Comparison of ENCODE assay signal across 23 cellular contexts in the genomic region with DNA sequence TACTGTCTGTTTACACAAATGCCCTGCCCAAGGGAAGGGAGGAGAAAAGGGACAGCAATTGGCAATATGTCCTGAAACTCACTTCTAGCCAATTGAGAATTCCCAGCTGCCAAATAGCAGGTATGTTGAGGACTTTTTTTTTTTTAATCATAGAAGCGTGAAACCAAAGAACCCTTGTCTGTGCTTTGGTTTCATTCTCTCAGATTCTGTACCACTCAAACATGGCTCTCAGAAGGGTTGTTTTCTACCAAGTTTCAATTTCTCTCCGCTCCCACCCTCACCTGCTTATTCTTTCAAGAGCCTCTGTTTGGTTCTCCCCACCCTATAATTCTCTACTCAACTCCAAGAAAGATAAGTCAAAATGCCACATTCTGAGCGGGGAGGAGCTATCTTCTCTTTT. TPM values are rescaled to one million over a fixed set of nuclear protein-coding genes. Genes with fewer than 3 reads are reported as not detected.
DNase-seq lines count a peak whose midpoint lies in the region; ATAC-seq, FAIRE-seq and TF ChIP-seq lines count a peak whose summit lies in the region.
"Had no signal": no experiment of that assay in that cellular context is flagged by ENCODE, and none has a peak within 500 bp of the region (broad histone marks: within the 10 kb centered on the region; RNA-seq: fewer than 3 reads in every experiment).

No MANE protein-coding gene starts in this region.

- H3K9me3 Mint-ChIP-seq in endodermal cell: no peaks in the 10 kb centered on the region
- H3K9me3 Mint-ChIP-seq: HFFc6 had no signal

- H3K9ac ChIP-seq in KMS-11 (no peak overlapping the region), keratinocyte (ENCODE audit: control insufficient read depth, extremely low read depth, insufficient read depth, low read length) (no peak overlapping the region), endodermal cell (ENCODE audit: extremely low read depth, low read length, poor library complexity, severe bottlenecking) (no peak overlapping the region)

- H3K36me3 Mint-ChIP-seq in endodermal cell (ENCODE audit: low read depth): no peaks in the 10 kb centered on the region

- peaks cover 9% of the 10 kb centered on the region for H3K4me1 Mint-ChIP-seq in endodermal cell

- peaks cover 8% of the 10 kb centered on the region for H3K27me3 Mint-ChIP-seq in endodermal cell (ENCODE audit: insufficient read depth)

- H3K27ac Mint-ChIP-seq in endodermal cell: no peak overlapping the region
- H3K27ac Mint-ChIP-seq: activated naive CD8-positive, alpha-beta T cell treated with anti-CD3 and anti-CD28 coated beads for 36 hours; HFFc6 had no signal

- no peak for DNase-seq in GM18507 (ENCODE audit: extremely low spot score, insufficient read length, low read depth)
- DNase-seq in keratinocyte (ENCODE audit: low read depth, low spot score): no peak
- no peak for DNase-seq in endodermal cell
- no peak for DNase-seq in omental fat pad (ENCODE audit: low spot score)
- DNase-seq: activated CD8-positive, alpha-beta memory T cell treated with anti-CD3 and anti-CD28 coated beads for 24 hours; activated naive CD8-positive, alpha-beta T cell treated with anti-CD3 and anti-CD28 coated beads for 36 hours; BE2C; brain microvascular endothelial cell; Calu3; cortex of kidney; HFFc6; Kasumi-1; NCI-H446; stimulated activated CD4-positive, alpha-beta T cell treated with anti-CD3 and anti-CD28 coated beads, Interleukin-4, amount 100 ng/mL, for 4 hours; T1000 had no signal

- H3K27ac ChIP-seq in KMS-11: no peak overlapping the region
- H3K27ac ChIP-seq in keratinocyte (ENCODE audit: control insufficient read depth, insufficient read depth, low read length): no peak overlapping the region
- H3K27ac ChIP-seq in endodermal cell (ENCODE audit: low read depth, low read length): no peak overlapping the region
- H3K27ac ChIP-seq: brain microvascular endothelial cell, RWPE1 had no signal

- H3K36me3 ChIP-seq in KMS-11 (ENCODE audit: insufficient read depth) (no peaks in the 10 kb centered on the region), keratinocyte (ENCODE audit: control insufficient read depth in 2 of 2, extremely low read depth in 1 of 2, insufficient read depth in 2 of 2, low read length in 2 of 2) (no peaks in the 10 kb centered on the region), endodermal cell (ENCODE audit: control insufficient read depth, insufficient read depth, low read length) (no peaks in the 10 kb centered on the region)

- no peaks in the 10 kb centered on the region for H3K9me1 ChIP-seq in keratinocyte (ENCODE audit: control insufficient read depth, extremely low read depth, insufficient read depth, low read length)

- H3K9me3 ChIP-seq in keratinocyte (ENCODE audit: control insufficient read depth, low read depth, low read length): no peaks in the 10 kb centered on the region
- H3K9me3 ChIP-seq in endodermal cell (ENCODE audit: control insufficient read depth, low read length): no peaks in the 10 kb centered on the region
- H3K9me3 ChIP-seq: BE2C had no signal

- H3K4me1 ChIP-seq in KMS-11 (ENCODE audit: low read depth, poor library complexity, severe bottlenecking) (peaks cover 21% of the 10 kb centered on the region), keratinocyte (ENCODE audit: control insufficient read depth, extremely low read depth, insufficient read depth, low read length) (peaks cover 7% of the 10 kb centered on the region), endodermal cell (ENCODE audit: control insufficient read depth, insufficient read depth, low read length) (no peaks in the 10 kb centered on the region)
- H3K4me1 ChIP-seq: BE2C had no signal

- H3K79me2 ChIP-seq in KMS-11 (ENCODE audit: insufficient read depth, low read depth) (peaks cover 2% of the 10 kb centered on the region; the same call in 1 of the 2 replicates), keratinocyte (ENCODE audit: control insufficient read depth, insufficient read depth, low read length) (peaks cover 12% of the 10 kb centered on the region)

- ATAC-seq in GM21381 (IDR thresholded peaks at IDR 0.05; ENCODE audit: unreplicated experiment) (peak; percentile 23), GM19455 (IDR thresholded peaks at IDR 0.05; ENCODE audit: unreplicated experiment) (no peak), HG02588 (IDR thresholded peaks at IDR 0.05; ENCODE audit: unreplicated experiment) (no peak), omental fat pad (ENCODE audit: low FRiP score) (no peak)
- ATAC-seq: activated CD4-positive, CD25-positive, alpha-beta regulatory T cell treated with anti-CD3 and anti-CD28 coated beads, Interleukin-2, amount 50 U/mL, for 24 hours; SK-N-SH treated with all-trans-retinoic acid at 6 μM for 48 hours had no signal

- no peaks in the 10 kb centered on the region for H4K20me1 ChIP-seq in KMS-11 (ENCODE audit: insufficient read depth)
- H4K20me1 ChIP-seq in keratinocyte (ENCODE audit: control insufficient read depth, extremely low read depth, insufficient read depth, low read length): no peaks in the 10 kb centered on the region

- FAIRE-seq in GM18507 (lab: Jason Lieb, UNC) (peak; percentile 64), keratinocyte (lab: Jason Lieb, UNC) (no peak)
- FAIRE-seq: G401.6 had no signal

- WGBS in endodermal cell (ENCODE audit: insufficient coverage in 1 of 2, insufficient read length in 1 of 2), 2 experiments: 96% methylated on average over 3 of the region's 3 CpGs

- H3K27me3 ChIP-seq in KMS-11 (ENCODE audit: insufficient read depth, low read depth) (no peaks in the 10 kb centered on the region), keratinocyte (ENCODE audit: control insufficient read depth, extremely low read depth, insufficient read depth, low read length) (no peaks in the 10 kb centered on the region), endodermal cell (ENCODE audit: control insufficient read depth, insufficient read depth, low read length, poor library complexity, severe bottlenecking) (no peaks in the 10 kb centered on the region)
- H3K27me3 ChIP-seq: BE2C, brain microvascular endothelial cell had no signal

- H3K4me2 ChIP-seq in KMS-11: peak overlapping the region; percentile 52
- peak overlapping the region; percentile 25 for H3K4me2 ChIP-seq in keratinocyte (ENCODE audit: control insufficient read depth, extremely low read depth, insufficient read depth, low read depth, low read length)

- no peak overlapping the region for H3K4me3 Mint-ChIP-seq in endodermal cell
- H3K4me3 Mint-ChIP-seq: activated naive CD8-positive, alpha-beta T cell treated with anti-CD3 and anti-CD28 coated beads for 36 hours; HFFc6 had no signal

- no peak for TF ChIP-seq CTCF in KMS-11 (conservative IDR thresholded peaks at IDR 0.05; ENCODE audit: low read depth, low read length)
- TF ChIP-seq CTCF in keratinocyte (optimal IDR thresholded peaks at IDR 0.05 in 1 of 3, IDR thresholded peaks at IDR 0.05 in 1 of 3, conservative IDR thresholded peaks at IDR 0.05 in 1 of 3; ENCODE audit: extremely low read depth in 1 of 3, insufficient read depth in 2 of 3, low read length in 3 of 3): no peak
- TF ChIP-seq CTCF in endodermal cell (conservative IDR thresholded peaks at IDR 0.05): no peak
- no peak for TF ChIP-seq CTCF in omental fat pad (IDR thresholded peaks at IDR 0.05)

- H2AFZ ChIP-seq in KMS-11 (ENCODE audit: low read depth): peak overlapping the region; percentile 29
- peak overlapping the region; percentile 39 for H2AFZ ChIP-seq in keratinocyte (ENCODE audit: control insufficient read depth, low read length)

- H3K4me3 ChIP-seq in KMS-11 (IDR thresholded peaks at IDR 0.05; ENCODE audit: insufficient read depth, low read depth, low read length) (no peak overlapping the region), keratinocyte (ENCODE audit: control insufficient read depth in 2 of 3, extremely low read depth in 1 of 3, insufficient read depth in 2 of 3, low read depth in 1 of 3, low read length in 3 of 3) (no peak overlapping the region), endodermal cell (ENCODE audit: low read length) (no peak overlapping the region)

- dilution Hi-C loops in keratinocyte (cut with MboI; ENCODE audit: extremely low pct_ligation_motif_present, low sequenced_read_pairs): no loop called here

RNA-seq across cellular contexts. Expression of gene TP53BP2, which starts 3.6 kb away (rescaled TPM):
- polyA plus RNA-seq in keratinocyte: 14.8 to 22.5 TPM (median 16.4 TPM) in 3 replicates
- 41.4 TPM for polyA plus RNA-seq in keratinocyte (2011; ENCODE audit: low read depth)
- 9.5 and 11.4 TPM in 2 replicates for polyA plus RNA-seq in keratinocyte (2011; cell fraction: cytosol; rRNA removed)
- polyA plus RNA-seq in keratinocyte (2011; cell fraction: nucleus; rRNA removed): 24.7 and 28.4 TPM in 2 replicates
- 10.2 and 12.0 TPM in 2 replicates for polyA plus RNA-seq in keratinocyte (2012; ENCODE audit: low replicate concordance)
- 31.2 to 77.1 TPM (median 45.8 TPM) in 3 replicates for polyA minus RNA-seq in keratinocyte
- 18.0 TPM for polyA minus RNA-seq in keratinocyte (2011; cell fraction: cytosol; rRNA and poly(A)+ RNA removed)
- 20.2 and 40.4 TPM in 2 replicates for polyA minus RNA-seq in keratinocyte (2011; cell fraction: nucleus; rRNA and poly(A)+ RNA removed)
- 10 to 100 TPM; 53.6 to 59.8 TPM for total RNA-seq in endodermal cell
- polyA plus RNA-seq in endodermal cell (2013, experiment 1 of 2): 40.4 TPM
- polyA plus RNA-seq in endodermal cell (2013, experiment 2 of 2): 41.3 TPM
- 10 to 100 TPM; 33.7 to 65.9 (median 48.6) TPM for total RNA-seq in omental fat pad
